ENCODE assay signal across 25 cellular contexts in the genomic region with DNA sequence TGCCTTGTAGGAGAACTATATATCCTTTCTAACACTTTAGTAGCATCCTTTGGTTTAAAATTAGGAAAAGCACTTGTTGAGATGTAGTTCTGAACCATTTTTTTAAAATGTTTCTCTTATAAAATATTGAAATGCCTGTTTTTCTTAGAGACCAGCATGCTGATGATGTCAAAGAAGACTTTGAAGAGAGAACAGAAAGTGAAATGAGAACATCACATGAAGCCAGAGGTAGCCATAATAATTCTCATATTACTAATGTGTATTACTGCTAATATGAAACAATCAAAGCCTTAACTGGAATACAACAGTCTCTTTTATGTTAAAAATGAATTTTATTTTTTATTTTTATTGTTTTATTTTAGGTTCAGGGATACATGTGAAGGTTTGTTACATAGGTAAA.
DNase-seq lines count a peak whose midpoint lies in the region; ATAC-seq and TF ChIP-seq lines count a peak whose summit lies in the region.
"Had no signal": no experiment of that assay in that cellular context is flagged by ENCODE, and none has a peak within 500 bp of the region (broad histone marks: within the 10 kb centered on the region; RNA-seq: fewer than 3 reads in every experiment).

No MANE protein-coding gene starts in this region.

- intact Hi-C loops in left ventricle myocardium inferior (cut with micrococcal nuclease), result no loop called here

- H3K79me2 ChIP-seq in Karpas-422 (ENCODE audit: low read length), result no peaks in the 10 kb centered on the region

- H3K9ac ChIP-seq in Karpas-422 (ENCODE audit: low read length), result no peak overlapping the region
- H3K9ac ChIP-seq: BLaER1 had no signal

- H3K27me3 ChIP-seq in Karpas-422 (ENCODE audit: low read length), result no peaks in the 10 kb centered on the region
- H3K27me3 ChIP-seq in left ventricle myocardium inferior (ENCODE audit: low read depth), result no peaks in the 10 kb centered on the region
- H3K27me3 ChIP-seq: BLaER1 had no signal

- no peak overlapping the region for H3K4me2 ChIP-seq in Karpas-422 (ENCODE audit: low read depth, low read length, poor library complexity, severe bottlenecking)
- H3K4me2 ChIP-seq: BLaER1, GM23338 had no signal

- no peaks in the 10 kb centered on the region for H3K36me3 ChIP-seq in Karpas-422 (ENCODE audit: insufficient read depth, low read length)
- H3K36me3 ChIP-seq in left ventricle myocardium inferior, result no peaks in the 10 kb centered on the region

- H3K4me1 Mint-ChIP-seq in activated naive CD4-positive, alpha-beta T cell treated with anti-CD3 and anti-CD28 coated beads, Interleukin-2, amount 50 U/mL, for 24 hours, result peaks cover 33% of the 10 kb centered on the region
- H3K4me1 Mint-ChIP-seq in memory B cell, result peaks cover 18% of the 10 kb centered on the region
- H3K4me1 Mint-ChIP-seq in stimulated activated naive B cell treated with anti-CD40 and anti-IgM and Interleukin-4, amounts not matched to agents 10 μg/mL and 1 μg/mL and 100 μg/mL, for 72 hours, result peaks cover 23 to 52% of the 10 kb centered on the region in 2 donors
- H3K4me1 Mint-ChIP-seq: GM23338, H9 had no signal

- H3K36me3 Mint-ChIP-seq in activated naive CD4-positive, alpha-beta T cell treated with anti-CD3 and anti-CD28 coated beads, Interleukin-2, amount 50 U/mL, for 24 hours, result peaks cover 18% of the 10 kb centered on the region
- H3K36me3 Mint-ChIP-seq in memory B cell, result peaks cover 14% of the 10 kb centered on the region
- peaks cover 19 to 30% of the 10 kb centered on the region in 2 donors for H3K36me3 Mint-ChIP-seq in stimulated activated naive B cell treated with anti-CD40 and anti-IgM and Interleukin-4, amounts not matched to agents 10 μg/mL and 1 μg/mL and 100 μg/mL, for 72 hours

- no peak overlapping the region for H3K4me3 Mint-ChIP-seq in activated naive CD4-positive, alpha-beta T cell treated with anti-CD3 and anti-CD28 coated beads, Interleukin-2, amount 50 U/mL, for 24 hours
- no peak overlapping the region for H3K4me3 Mint-ChIP-seq in memory B cell
- no peak overlapping the region for H3K4me3 Mint-ChIP-seq in stimulated activated naive B cell treated with anti-CD40 and anti-IgM and Interleukin-4, amounts not matched to agents 10 μg/mL and 1 μg/mL and 100 μg/mL, for 72 hours
- H3K4me3 Mint-ChIP-seq: CD8-positive, alpha-beta memory T cell; GM23338; H9 had no signal

- H3K9me3 Mint-ChIP-seq in activated naive CD4-positive, alpha-beta T cell treated with anti-CD3 and anti-CD28 coated beads, Interleukin-2, amount 50 U/mL, for 24 hours, result no peaks in the 10 kb centered on the region
- no peaks in the 10 kb centered on the region for H3K9me3 Mint-ChIP-seq in memory B cell
- peaks cover 0 to 2% of the 10 kb centered on the region in 2 donors for H3K9me3 Mint-ChIP-seq in stimulated activated naive B cell treated with anti-CD40 and anti-IgM and Interleukin-4, amounts not matched to agents 10 μg/mL and 1 μg/mL and 100 μg/mL, for 72 hours
- H3K9me3 Mint-ChIP-seq: CD8-positive, alpha-beta memory T cell; GM23338; H9 had no signal

- peak overlapping the region; percentile 37 for H3K27ac Mint-ChIP-seq in activated naive CD4-positive, alpha-beta T cell treated with anti-CD3 and anti-CD28 coated beads, Interleukin-2, amount 50 U/mL, for 24 hours
- peak overlapping the region; percentile 65 for H3K27ac Mint-ChIP-seq in memory B cell
- no peak overlapping the region for H3K27ac Mint-ChIP-seq in stimulated activated naive B cell treated with anti-CD40 and anti-IgM and Interleukin-4, amounts not matched to agents 10 μg/mL and 1 μg/mL and 100 μg/mL, for 72 hours
- H3K27ac Mint-ChIP-seq: GM23338 had no signal

- no peaks in the 10 kb centered on the region for H3K9me3 ChIP-seq in Karpas-422 (ENCODE audit: low read length)
- no peaks in the 10 kb centered on the region for H3K9me3 ChIP-seq in left ventricle myocardium inferior (replicated peaks)

- H3K4me1 ChIP-seq in Karpas-422 (ENCODE audit: low read length) (peaks cover 41% of the 10 kb centered on the region), left ventricle myocardium inferior (no peaks in the 10 kb centered on the region)

- H3K27ac ChIP-seq in Karpas-422 (ENCODE audit: low read length) (0 out of 2 replicates have a peak overlapping the region, but pooled peaks have one; percentile 4), left ventricle myocardium inferior (replicated peaks) (no peak overlapping the region)
- H3K27ac ChIP-seq: BLaER1, RWPE1 had no signal

- no peak overlapping the region for H3K4me3 ChIP-seq in Karpas-422 (ENCODE audit: low read length)
- H3K4me3 ChIP-seq in left ventricle myocardium inferior, result no peak overlapping the region
- H3K4me3 ChIP-seq: BLaER1, GM23338 had no signal

- H3K9me2 ChIP-seq in Karpas-422 (replicated peaks; ENCODE audit: insufficient read depth, low read length), result no peaks in the 10 kb centered on the region

- no peak for TF ChIP-seq CTCF in left ventricle myocardium inferior (IDR thresholded peaks at IDR 0.05; ENCODE audit: borderline replicate concordance)

- DNase-seq in activated naive CD4-positive, alpha-beta T cell treated with Interleukin-2 at 50 U/mL for 16 hours, result no peak
- DNase-seq in Karpas-422 (no peak), memory B cell (ENCODE audit: low spot score in 2 of 2) (no peak), T-helper 9 cell (no peak), dedifferentiated amniotic fluid mesenchymal stem cell (ENCODE audit: extremely low spot score) (no peak), left ventricle myocardium inferior (no peak)
- DNase-seq in stimulated activated naive B cell treated with anti-CD40 and anti-IgM and Interleukin-4, amounts not matched to agents 10 μg/mL and 1 μg/mL and 100 μg/mL, for 72 hours, result no peak
- DNase-seq: 8988T; ACHN; CD8-positive, alpha-beta memory T cell; DMS 273 treated with DMSO at 0.1 percent for 48 hours; DMS79; H9; IMR-90; KG1; MM.1S; NCI-H1694; NCI-H2029 treated with DMSO at 0.1 percent for 48 hours; NCI-H69; SHP77 had no signal

- H3K27me3 Mint-ChIP-seq in activated naive CD4-positive, alpha-beta T cell treated with anti-CD3 and anti-CD28 coated beads, Interleukin-2, amount 50 U/mL, for 24 hours, result no peaks in the 10 kb centered on the region
- no peaks in the 10 kb centered on the region for H3K27me3 Mint-ChIP-seq in memory B cell
- H3K27me3 Mint-ChIP-seq in stimulated activated naive B cell treated with anti-CD40 and anti-IgM and Interleukin-4, amounts not matched to agents 10 μg/mL and 1 μg/mL and 100 μg/mL, for 72 hours, result no peaks in the 10 kb centered on the region
- H3K27me3 Mint-ChIP-seq: CD8-positive, alpha-beta memory T cell had no signal

- peak; percentile 54 for ATAC-seq in memory B cell (ENCODE audit: low read depth)
- ATAC-seq in stimulated activated naive B cell treated with anti-CD40 and anti-IgM and Interleukin-4, amounts not matched to agents 10 μg/mL and 1 μg/mL and 100 μg/mL, for 72 hours (replicated peaks), result peak; percentile 36 to 42
- ATAC-seq: GM23338, Panc1 had no signal

- H2AFZ ChIP-seq in Karpas-422 (ENCODE audit: low read length), result no peak overlapping the region
- H2AFZ ChIP-seq: GM23338 had no signal

- no peaks in the 10 kb centered on the region for H4K20me1 ChIP-seq in Karpas-422 (ENCODE audit: insufficient read depth, low read depth, low read length)
- H4K20me1 ChIP-seq: BLaER1 had no signal
